1 cellular context compared by ENCODE assay signal in genomic region chr1:155989242-155989991, GRCh38.
A peak's percentile ranks its signal among the peaks of the same experiment; 100 is the strongest.
TF ChIP-seq lines count a peak whose summit lies in the region.

No MANE protein-coding gene starts in this region.

TF ChIP-seq in H1, 55 proteins besides CTCF, POLR2A, EP300 and RAD21:
- TF ChIP-seq RFX5 (IDR thresholded peaks at IDR 0.05; ENCODE audit: borderline replicate concordance, low read depth, low read length) (peak; percentile 3; the same call in 1 of the 2 replicates), SIX5 (IDR thresholded peaks at IDR 0.05; ENCODE audit: low read depth, low read length) (no peak), GABPA (IDR thresholded peaks at IDR 0.05; ENCODE audit: borderline replicate concordance, insufficient read depth, low read length) (peak; percentile 54; the same call in 1 of the 2 replicates), CHD1 (IDR thresholded peaks at IDR 0.05; ENCODE audit: low read depth, low read length) (no peak), YY1 (IDR thresholded peaks at IDR 0.05; ENCODE audit: low read depth, low read length) (peak; percentile 69), E2F6 (IDR thresholded peaks at IDR 0.05) (no peak), RNF2 (IDR thresholded peaks at IDR 0.05; ENCODE audit: borderline replicate concordance, low read depth, low read length, missing control alignments, poor library complexity, severe bottlenecking) (no peak), USF2 (IDR thresholded peaks at IDR 0.05; ENCODE audit: low read length) (peak; percentile 12; the same call in 1 of the 2 replicates), CHD7 (IDR thresholded peaks at IDR 0.05; ENCODE audit: insufficient replicate concordance, low read length) (no peak), RBBP5 (IDR thresholded peaks at IDR 0.05; ENCODE audit: borderline replicate concordance, low read depth, low read length) (no peak), PHF8 (conservative IDR thresholded peaks at IDR 0.05; ENCODE audit: low read depth, low read length) (no peak), CREB1 (IDR thresholded peaks at IDR 0.05) (0 out of 2 replicates have a peak, but pooled peaks have one; percentile 11)
TF ChIP-seq in H1: peak in this region for 5.
